In genomic region chr5:36151434-36152323, GRCh38 we compare ENCODE assay signal across 8 cellular contexts. TPM values are rescaled to one million over a fixed set of nuclear protein-coding genes. Genes with fewer than 3 reads are reported as not detected.
DNase-seq lines count a peak whose midpoint lies in the region; ATAC-seq lines count a peak whose summit lies in the region.

LMBRD2 (minus strand) TSS chr5:36151887; CDS start chr5:36143349, 8,538 bp downstream.
SKP2 (plus strand) TSS chr5:36152111; CDS start chr5:36152263, 152 bp downstream.

- H3K9me3 ChIP-seq in NT2/D1 (ENCODE audit: insufficient read depth, low read length), result no peaks in the 10 kb centered on the region
- no peaks in the 10 kb centered on the region for H3K9me3 ChIP-seq in endocrine pancreas (ENCODE audit: control insufficient read depth, low read length)

- H4K8ac ChIP-seq in mesendoderm (ENCODE audit: low read depth, low read length), result no peak within 1 kb of the TSS

- WGBS in mesendoderm (ENCODE audit: extremely low coverage, insufficient coverage, low lambda C conversion rate), result no CpG with 5 or more reads among the region's 81 CpGs

- CTCF ChIA-PET in activated CD8-positive, alpha-beta memory T cell treated with anti-CD3 and anti-CD28 coated beads, Interleukin-2, amount 10 ng/mL, durations not matched to agents 7 days and 5 days (lab: Charles Lee), result interaction anchor here (1.3 to 2.2 kb wide), 8 partner anchors 9 to 90 kb away, joined by 3 to 9 read pairs (median 4); partner anchors contain the start of gene NADK2

- H3K4me3 Mint-ChIP-seq in activated CD8-positive, alpha-beta memory T cell treated with anti-CD3 and anti-CD28 coated beads, Interleukin-2, amount 10 ng/mL, durations not matched to agents 7 days and 5 days, result peak within 1 kb of the TSS; percentile 90

- H2BK5ac ChIP-seq in mesendoderm (ENCODE audit: low read length), result peak within 1 kb of the TSS; percentile 52

- H3K4me2 ChIP-seq in mesendoderm (ENCODE audit: low read length), result peak within 1 kb of the TSS; percentile 77

- peak within 1 kb of the TSS; percentile 27 for H3K27ac ChIP-seq in mesendoderm (ENCODE audit: low read depth, low read length)

- peak within 1 kb of the TSS; percentile 91 for H3K27ac Mint-ChIP-seq in activated CD8-positive, alpha-beta memory T cell treated with anti-CD3 and anti-CD28 coated beads, Interleukin-2, amount 10 ng/mL, durations not matched to agents 7 days and 5 days

- peak within 1 kb of the TSS; percentile 52 for H3K18ac ChIP-seq in mesendoderm (ENCODE audit: low read length)

- H3K9me3 Mint-ChIP-seq in activated CD8-positive, alpha-beta memory T cell treated with anti-CD3 and anti-CD28 coated beads, Interleukin-2, amount 10 ng/mL, durations not matched to agents 7 days and 5 days (ENCODE audit: low read depth), result no peaks in the 10 kb centered on the region

- peak within 1 kb of the TSS; percentile 93 for H3K56ac ChIP-seq in mesendoderm (ENCODE audit: low read length)

- H3K36me3 Mint-ChIP-seq in activated CD8-positive, alpha-beta memory T cell treated with anti-CD3 and anti-CD28 coated beads, Interleukin-2, amount 10 ng/mL, durations not matched to agents 7 days and 5 days, result peaks cover 40% of the 10 kb centered on the region

- no peaks in the 10 kb centered on the region for H3K4me1 ChIP-seq in NT2/D1 (ENCODE audit: insufficient read depth, insufficient read length)
- H3K4me1 ChIP-seq in endocrine pancreas (ENCODE audit: control insufficient read depth, insufficient read depth, low read length), result peaks cover 16% of the 10 kb centered on the region
- peaks cover 11% of the 10 kb centered on the region for H3K4me1 ChIP-seq in mesendoderm (ENCODE audit: control insufficient read depth, low read depth, low read length)

- peak; percentile 98 for ATAC-seq in GM21381 (IDR thresholded peaks at IDR 0.05; ENCODE audit: unreplicated experiment)
- peak; percentile 97 for ATAC-seq in activated CD8-positive, alpha-beta memory T cell treated with anti-CD3 and anti-CD28 coated beads, Interleukin-2, amount 10 ng/mL, durations not matched to agents 7 days and 5 days

- H2BK15ac ChIP-seq in mesendoderm (replicated peaks; ENCODE audit: low read depth), result no peak within 1 kb of the TSS

- H2BK120ac ChIP-seq in mesendoderm (ENCODE audit: low read depth, low read length), result no peak within 1 kb of the TSS

- peaks cover 9% of the 10 kb centered on the region for H3K79me1 ChIP-seq in mesendoderm (ENCODE audit: low read length)

- peaks cover 54% of the 10 kb centered on the region for H3K4me1 Mint-ChIP-seq in activated CD8-positive, alpha-beta memory T cell treated with anti-CD3 and anti-CD28 coated beads, Interleukin-2, amount 10 ng/mL, durations not matched to agents 7 days and 5 days

- peak; percentile 98 for DNase-seq in COR-L47 (lab: John Stamatoyannopoulos, UW)
- peak in 75 of 76 experiments; percentile 39 to 97 (median 93) for DNase-seq in HUDEP-2 (lab: John Stamatoyannopoulos, UW; ENCODE audit: unreplicated experiment in 76 of 76)
- DNase-seq in NT2/D1 (ENCODE audit: low read depth, low spot score), result peak; percentile 90
- DNase-seq in activated CD8-positive, alpha-beta memory T cell treated with anti-CD3 and anti-CD28 coated beads, Interleukin-2, amount 10 ng/mL, durations not matched to agents 7 days and 5 days, result peak; percentile 99
- peak; percentile 99 for DNase-seq in mesendoderm
- peak; percentile 96 for DNase-seq in stimulated activated CD8-positive, alpha-beta memory T cell treated with anti-CD3 and anti-CD28 coated beads, Interleukin-15, amount 100 ng/mL, for 1 hour (ENCODE audit: low read depth)

- no peak within 1 kb of the TSS for H4K5ac ChIP-seq in mesendoderm (ENCODE audit: low read length)

- H3K36me3 ChIP-seq in NT2/D1 (ENCODE audit: insufficient read depth, insufficient read length, low read length) (peaks cover 37% of the 10 kb centered on the region), endocrine pancreas (ENCODE audit: control insufficient read depth, insufficient read depth, low read length) (no peaks in the 10 kb centered on the region), mesendoderm (ENCODE audit: control insufficient read depth, insufficient read depth, low read length) (peaks cover 2% of the 10 kb centered on the region)

- peaks cover 29% of the 10 kb centered on the region for H3K79me2 ChIP-seq in mesendoderm (ENCODE audit: control insufficient read depth, insufficient read depth, low read length)

- peak within 1 kb of the TSS; percentile 59 for H3K23ac ChIP-seq in mesendoderm (ENCODE audit: low read length)

- H2AK5ac ChIP-seq in mesendoderm (ENCODE audit: low read length), result no peak within 1 kb of the TSS

- H3K27me3 ChIP-seq in NT2/D1 (ENCODE audit: insufficient read depth, insufficient read length) (no peaks in the 10 kb centered on the region), endocrine pancreas (ENCODE audit: control insufficient read depth, insufficient read depth, low read length) (no peaks in the 10 kb centered on the region), mesendoderm (ENCODE audit: insufficient read depth, low read length, poor library complexity) (no peaks in the 10 kb centered on the region)

- peak within 1 kb of the TSS; percentile 86 for H3K9ac ChIP-seq in NT2/D1 (ENCODE audit: insufficient read length, low read depth)
- peak within 1 kb of the TSS; percentile 88 for H3K9ac ChIP-seq in endocrine pancreas (ENCODE audit: control insufficient read depth, insufficient read depth, low read length)
- peak within 1 kb of the TSS; percentile 98 for H3K9ac ChIP-seq in mesendoderm (ENCODE audit: low read length)

- H3K4me3 ChIP-seq in NT2/D1 (ENCODE audit: insufficient read length, low read depth) (peak within 1 kb of the TSS; percentile 79), endocrine pancreas (ENCODE audit: control insufficient read depth, insufficient read depth, low read length) (peak within 1 kb of the TSS; percentile 93), mesendoderm (ENCODE audit: low read length) (peak within 1 kb of the TSS; percentile 97)

- H3K27me3 Mint-ChIP-seq in activated CD8-positive, alpha-beta memory T cell treated with anti-CD3 and anti-CD28 coated beads, Interleukin-2, amount 10 ng/mL, durations not matched to agents 7 days and 5 days, result no peaks in the 10 kb centered on the region

- peak within 1 kb of the TSS; percentile 60 for H3K4ac ChIP-seq in mesendoderm (ENCODE audit: low read depth, low read length)

RNA-seq across cellular contexts. Expression of gene LMBRD2, which starts in this region (rescaled TPM):
- total RNA-seq in activated CD8-positive, alpha-beta memory T cell treated with anti-CD3 and anti-CD28 coated beads, Interleukin-2, amount 10 ng/mL, durations not matched to agents 7 days and 5 days, result 10 to 100 TPM; 13.9 to 15.1 TPM
- 3.1 TPM for polyA plus RNA-seq in mesendoderm (2013, experiment 1 of 2)
- polyA plus RNA-seq in mesendoderm (2013, experiment 2 of 2), result 2.3 TPM

RNA-seq across cellular contexts. Expression of gene SKP2, which starts in this region (rescaled TPM):
- total RNA-seq in activated CD8-positive, alpha-beta memory T cell treated with anti-CD3 and anti-CD28 coated beads, Interleukin-2, amount 10 ng/mL, durations not matched to agents 7 days and 5 days, result 10 to 100 TPM; 43.5 to 52.3 TPM
- 157 TPM for polyA plus RNA-seq in mesendoderm (2013, experiment 1 of 2)
- polyA plus RNA-seq in mesendoderm (2013, experiment 2 of 2), result 157 TPM

Comparison
In these comparisons a context has a peak if more than half of its experiments do, and no peak if none do; other contexts are left out.
1. Peak in every context shown above with its lines: DNase-seq, ATAC-seq, H3K4me3 ChIP-seq and H3K27ac ChIP-seq.